1 cellular context compared by ENCODE assay signal in genomic region chr19:2043269-2043641, GRCh38.
TF ChIP-seq lines count a peak whose summit lies in the region.

No MANE protein-coding gene starts in this region.

TF ChIP-seq in GM12878, 131 proteins besides CTCF, POLR2A, EP300 and RAD21:
- TF ChIP-seq TCF12 (IDR thresholded peaks at IDR 0.05; ENCODE audit: low read depth, low read length) = no peak
- no peak for TF ChIP-seq PKNOX1 (IDR thresholded peaks at IDR 0.05)
- no peak for TF ChIP-seq CREB1 (IDR thresholded peaks at IDR 0.05; ENCODE audit: low read depth)
- no peak for TF ChIP-seq RUNX3 (IDR thresholded peaks at IDR 0.05; ENCODE audit: low read length)
- no peak for TF ChIP-seq RELB (IDR thresholded peaks at IDR 0.05; ENCODE audit: low read depth)
- no peak for TF ChIP-seq NR2F1 (conservative IDR thresholded peaks at IDR 0.05)
- TF ChIP-seq PML (IDR thresholded peaks at IDR 0.05; ENCODE audit: low read length) = no peak
